ENCODE assay signal across 28 cellular contexts in the genomic region with DNA sequence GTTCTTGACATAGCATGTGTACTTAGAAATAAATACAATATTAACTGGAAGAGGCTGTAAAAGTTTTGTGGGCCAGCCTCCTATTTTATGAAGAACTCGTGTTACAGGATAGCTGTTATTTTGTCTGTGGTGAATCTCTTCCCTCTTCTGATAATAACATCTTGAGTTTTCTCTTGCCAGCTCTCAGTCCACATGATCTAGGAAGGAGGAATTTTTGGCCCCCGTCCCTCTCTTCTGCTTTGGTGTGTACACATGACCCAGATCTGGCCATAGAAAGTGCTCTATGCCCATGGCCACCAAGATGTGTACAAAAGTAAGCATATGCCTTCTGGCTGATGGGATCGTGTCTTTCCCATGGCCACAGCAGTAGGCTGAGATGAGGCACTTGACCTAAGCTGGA.
"Had no signal": no experiment of that assay in that cellular context is flagged by ENCODE, and none has a peak within 500 bp of the region (broad histone marks: within the 10 kb centered on the region; RNA-seq: fewer than 3 reads in every experiment).

No MANE protein-coding gene starts in this region.

- H3K4me1 ChIP-seq: lower lobe of right lung, neural progenitor cell, parathyroid adenoma, right atrium auricular region, right lobe of liver, suprapubic skin, tibial artery, upper lobe of right lung had no signal

- ATAC-seq: left cardiac atrium; left lobe of liver; lower lobe of right lung; natural killer cell; right lobe of liver; stimulated activated naive B cell treated with anti-CD40 and anti-IgM and Interleukin-4, amounts not matched to agents 10 μg/mL and 1 μg/mL and 100 μg/mL, for 72 hours; stimulated activated naive CD8-positive, alpha-beta T cell treated with anti-CD3 and anti-CD28 coated beads, Interleukin-15, Interleukin-2, amounts not matched to agents 100 U/mL and 50 U/mL, for 24 hours; upper lobe of right lung had no signal

- H3K4me2 ChIP-seq: hepatocyte, neural progenitor cell had no signal

- H3K79me2 ChIP-seq: hepatocyte, parathyroid adenoma had no signal

- H3K4me3 ChIP-seq: hepatocyte, lower lobe of right lung, neural progenitor cell, right atrium auricular region, right lobe of liver, skin epidermis, suprapubic skin, thoracic aorta, tibial artery, upper lobe of right lung had no signal

- H3K36me3 ChIP-seq: lower lobe of right lung, neural progenitor cell, neutrophil, right atrium auricular region, right lobe of liver, suprapubic skin, thoracic aorta, tibial artery, upper lobe of right lung had no signal

- H3K27me3 ChIP-seq: hepatocyte, neural progenitor cell, neutrophil, right atrium auricular region, right lobe of liver, suprapubic skin, tibial artery, upper lobe of right lung had no signal

- H3K9ac ChIP-seq: neural progenitor cell, parathyroid adenoma had no signal

- DNase-seq: kidney glomerular epithelial cell; left cardiac atrium; lower lobe of right lung; mammary epithelial cell; mesenchymal stem cell; naive B cell; natural killer cell; nephron progenitor cell; occipital lobe; right lobe of liver; stimulated activated CD4-positive, alpha-beta T cell treated with anti-CD3 and anti-CD28 coated beads, Interleukin-12 subunit alpha, Interleukin-12 subunit beta, amount 100 ng/mL, for 4 hours; stimulated activated CD4-positive, alpha-beta T cell treated with anti-CD3 and anti-CD28 coated beads, Interleukin-15, amount 100 ng/mL, for 24 hours; stimulated activated CD4-positive, alpha-beta T cell treated with anti-CD3 and anti-CD28 coated beads, Interleukin-2, amount 100 ng/mL, for 24 hours; stimulated activated CD4-positive, alpha-beta T cell treated with anti-CD3 and anti-CD28 coated beads, Interleukin-4, amount 100 ng/mL, for 1 hour; stimulated activated naive B cell treated with anti-CD40 and anti-IgM and Interleukin-4, amounts not matched to agents 10 μg/mL and 1 μg/mL and 100 μg/mL, for 72 hours; stimulated activated naive CD8-positive, alpha-beta T cell treated with anti-CD3 and anti-CD28 coated beads, Interleukin-15, Interleukin-2, amounts not matched to agents 100 U/mL and 50 U/mL, for 24 hours; tibial artery; trophoblast cell; upper lobe of right lung had no signal

- H3K27ac ChIP-seq: hepatocyte, lower lobe of right lung, neural progenitor cell, neutrophil, parathyroid adenoma, right atrium auricular region, right lobe of liver, skin epidermis, suprapubic skin, thoracic aorta, tibial artery, upper lobe of right lung had no signal

- H2AFZ ChIP-seq: hepatocyte, neural progenitor cell, parathyroid adenoma had no signal

- H3K9me3 ChIP-seq: lower lobe of right lung, neutrophil, right atrium auricular region, right lobe of liver, suprapubic skin, thoracic aorta, tibial artery, upper lobe of right lung had no signal
